In the genomic region with DNA sequence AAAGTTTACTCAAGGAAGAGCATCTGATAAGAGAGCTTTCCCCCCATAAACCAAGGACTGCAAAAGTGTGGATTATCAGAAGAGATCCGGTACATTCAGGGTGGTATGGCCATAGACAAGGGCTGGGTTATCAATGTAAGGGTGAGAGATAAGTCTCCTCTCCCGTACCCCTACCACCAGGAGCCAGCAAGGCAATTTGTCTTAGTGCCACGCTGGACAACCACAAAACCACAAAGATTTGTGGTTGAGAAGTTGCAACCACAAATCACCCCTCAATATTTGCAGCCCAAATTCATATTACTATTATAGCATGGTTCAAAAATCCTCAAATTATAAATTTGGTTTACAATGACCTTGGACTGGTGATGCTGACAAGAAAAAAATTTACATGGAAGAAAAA, we compare ENCODE assay signal across 21 cellular contexts. TPM values are rescaled to one million over a fixed set of nuclear protein-coding genes. Genes with fewer than 3 reads are reported as not detected.
A peak's percentile ranks its signal among the peaks of the same experiment; 100 is the strongest.
DNase-seq lines count a peak whose midpoint lies in the region; ATAC-seq, FAIRE-seq and TF ChIP-seq lines count a peak whose summit lies in the region.
"Had no signal": no experiment of that assay in that cellular context is flagged by ENCODE, and none has a peak within 500 bp of the region (broad histone marks: within the 10 kb centered on the region; RNA-seq: fewer than 3 reads in every experiment).

No MANE protein-coding gene starts in this region.

- no peaks in the 10 kb centered on the region for H3K9me2 ChIP-seq in Karpas-422 (replicated peaks; ENCODE audit: insufficient read depth, low read length)

- intact Hi-C loops in GM12878 (cut with micrococcal nuclease; ENCODE audit: unreplicated experiment): loop anchor here (10.0 kb wide), 1 partner anchor 150 kb away; a partner anchor contains a TSS

- H3K4me2 ChIP-seq in Karpas-422 (ENCODE audit: low read depth, low read length, poor library complexity, severe bottlenecking): no peak overlapping the region
- no peak overlapping the region for H3K4me2 ChIP-seq in GM12878 (ENCODE audit: control insufficient read depth, insufficient read depth)
- H3K4me2 ChIP-seq: PC-9 had no signal

- in situ Hi-C loops in GM12878 (cut with MboI): no loop called here

- H4K20me1 ChIP-seq in Karpas-422 (ENCODE audit: insufficient read depth, low read depth, low read length): no peaks in the 10 kb centered on the region; the same call in 1 of the 2 replicates
- no peaks in the 10 kb centered on the region for H4K20me1 ChIP-seq in GM12878 (ENCODE audit: control insufficient read depth, insufficient read depth)

- TF ChIP-seq POLR2A in GM12878 (IDR thresholded peaks at IDR 0.05; ENCODE audit: low read depth, low read length) (no peak), tibial nerve (IDR thresholded peaks at IDR 0.05) (no peak)

- CTCF ChIA-PET in GM12878 (lab: Yijun Ruan, JAX): no interaction called here

- RAD21 ChIA-PET in GM12878 (lab: Charles Lee; ENCODE audit: unreplicated experiment): no interaction called here

- H3K79me2 ChIP-seq in Karpas-422 (ENCODE audit: low read length) (peaks cover 27% of the 10 kb centered on the region), GM12878 (ENCODE audit: control insufficient read depth, insufficient read depth, low read length) (peaks cover 18% of the 10 kb centered on the region)

- H3K27ac ChIP-seq in Karpas-422 (ENCODE audit: low read length): no peak overlapping the region
- no peak overlapping the region for H3K27ac ChIP-seq in GM12878 (ENCODE audit: control insufficient read depth, insufficient read depth)
- no peak overlapping the region for H3K27ac ChIP-seq in tibial nerve
- H3K27ac ChIP-seq: PC-9, RWPE1 had no signal

- peak overlapping the region; percentile 51 for H3K27ac Mint-ChIP-seq in activated T-cell treated with anti-CD3 and anti-CD28 coated beads, Interleukin-2, amount 50 U/mL, for 72 hours
- H3K27ac Mint-ChIP-seq in natural killer cell treated with Interleukin-12 subunit alpha and Interleukin-12 subunit beta and Interleukin-15 and Interleukin-18, amount 100 ng/mL, for 72 hours: no peak overlapping the region
- H3K27ac Mint-ChIP-seq: CD4-positive, CD25-positive, alpha-beta regulatory T cell had no signal

- H3K36me3 Mint-ChIP-seq in activated T-cell treated with anti-CD3 and anti-CD28 coated beads, Interleukin-2, amount 50 U/mL, for 72 hours (ENCODE audit: insufficient read depth in 2 of 2): peaks cover 2 to 6% of the 10 kb centered on the region in 2 donors
- H3K36me3 Mint-ChIP-seq in natural killer cell treated with Interleukin-12 subunit alpha and Interleukin-12 subunit beta and Interleukin-15 and Interleukin-18, amount 100 ng/mL, for 72 hours: peaks cover 8% of the 10 kb centered on the region

- TF ChIP-seq EP300 in GM12878 (IDR thresholded peaks at IDR 0.05; ENCODE audit: borderline replicate concordance in 1 of 2, control insufficient read depth in 1 of 2, low read depth in 2 of 2, low read length in 2 of 2) (no peak), tibial nerve (IDR thresholded peaks at IDR 0.05) (no peak)

- TF ChIP-seq RAD21 in GM12878 (IDR thresholded peaks at IDR 0.05; ENCODE audit: insufficient read depth, low read depth, low read length): no peak

- POLR2A ChIA-PET in GM12878 (lab: Charles Lee): no interaction called here

- no peak for DNase-seq in activated T-cell treated with anti-CD3 and anti-CD28 coated beads, Interleukin-2, amount 50 U/mL, for 72 hours
- no peak for DNase-seq in activated T-cell treated with anti-CD3 and anti-CD28 coated beads, Interleukin-2, amount 50 U/mL, for 1 hour
- DNase-seq in Karpas-422 (peak; percentile 37), GM12878 (ENCODE audit: low read depth, low spot score) (no peak), germinal center (ENCODE audit: low spot score) (no peak), tibial nerve (ENCODE audit: low spot score in 2 of 2) (no peak), NCI-H1436 (lab: John Stamatoyannopoulos, UW) (no peak)
- DNase-seq in natural killer cell treated with Interleukin-12 subunit alpha and Interleukin-12 subunit beta and Interleukin-15 and Interleukin-18, amount 100 ng/mL, for 72 hours (ENCODE audit: low spot score): no peak
- DNase-seq: BE2C; Calu3; CD4-positive, CD25-positive, alpha-beta regulatory T cell; DMS53; KG1; NCI-H1048; NCI-H1436 treated with DMSO at 0.1 percent for 48 hours; NCI-H2029; NCI-H526; PC-9 had no signal

- SMC1A ChIA-PET in GM12878 (lab: Charles Lee; ENCODE audit: uncharacterized antibody, unreplicated experiment): no interaction called here

- H3K9me3 ChIP-seq in Karpas-422 (ENCODE audit: low read length) (no peaks in the 10 kb centered on the region), GM12878 (replicated peaks; ENCODE audit: control insufficient read depth, insufficient read depth, low read length) (peaks cover 2% of the 10 kb centered on the region; the same call in 1 of the 3 replicates), tibial nerve (no peaks in the 10 kb centered on the region)
- H3K9me3 ChIP-seq: BE2C had no signal

- no peak for FAIRE-seq in GM12878 (lab: Jason Lieb, UNC)
- FAIRE-seq: GM12892, H1 had no signal

- no peaks in the 10 kb centered on the region for H3K27me3 ChIP-seq in Karpas-422 (ENCODE audit: low read length)
- H3K27me3 ChIP-seq in GM12878 (replicated peaks in 1 of 2; ENCODE audit: control insufficient read depth in 2 of 2, insufficient read depth in 2 of 2, low read length in 1 of 2): peaks cover 0 to 2% of the 10 kb centered on the region in 2 experiments; a peak in 1 of 4 replicates
- H3K27me3 ChIP-seq in tibial nerve: no peaks in the 10 kb centered on the region

- H2AFZ ChIP-seq in Karpas-422 (ENCODE audit: low read length): no peak overlapping the region
- H2AFZ ChIP-seq in GM12878 (ENCODE audit: control insufficient read depth, low read depth, low read length): no peak overlapping the region
- H2AFZ ChIP-seq: PC-9 had no signal

- peaks cover 38% of the 10 kb centered on the region for H3K4me1 Mint-ChIP-seq in activated T-cell treated with anti-CD3 and anti-CD28 coated beads, Interleukin-2, amount 50 U/mL, for 72 hours (ENCODE audit: low read depth)
- H3K4me1 Mint-ChIP-seq in natural killer cell treated with Interleukin-12 subunit alpha and Interleukin-12 subunit beta and Interleukin-15 and Interleukin-18, amount 100 ng/mL, for 72 hours (ENCODE audit: low read depth in 2 of 2): peaks cover 34 to 36% of the 10 kb centered on the region in 2 donors

- H3K9ac ChIP-seq in Karpas-422 (ENCODE audit: low read length): no peak overlapping the region
- H3K9ac ChIP-seq in GM12878 (ENCODE audit: control insufficient read depth, insufficient read depth, low read length): no peak overlapping the region

- H3K4me1 ChIP-seq in Karpas-422 (ENCODE audit: low read length) (peaks cover 22% of the 10 kb centered on the region), GM12878 (ENCODE audit: control insufficient read depth, insufficient read depth, low read length) (peaks cover 2% of the 10 kb centered on the region; the same call in 1 of the 2 replicates), tibial nerve (peaks cover 0 to 24% (median 9%) of the 10 kb centered on the region in 4 donors)
- H3K4me1 ChIP-seq: BE2C had no signal

- H3K27me3 Mint-ChIP-seq in activated T-cell treated with anti-CD3 and anti-CD28 coated beads, Interleukin-2, amount 50 U/mL, for 72 hours (ENCODE audit: low read depth): peaks cover 9% of the 10 kb centered on the region
- H3K27me3 Mint-ChIP-seq in natural killer cell treated with Interleukin-12 subunit alpha and Interleukin-12 subunit beta and Interleukin-15 and Interleukin-18, amount 100 ng/mL, for 72 hours: no peaks in the 10 kb centered on the region

- no peak for ATAC-seq in activated T-cell treated with anti-CD3 and anti-CD28 coated beads, Interleukin-2, amount 50 U/mL, for 72 hours (replicated peaks in 1 of 2)
- ATAC-seq in GM12878: no peak
- ATAC-seq in natural killer cell treated with Interleukin-12 subunit alpha and Interleukin-12 subunit beta and Interleukin-15 and Interleukin-18, amount 100 ng/mL, for 72 hours: no peak

- BruUV-seq in GM12878 (replicated peaks; lab: Mats Ljungman, UMichigan): no TSS peak

- H3K36me3 ChIP-seq in Karpas-422 (ENCODE audit: insufficient read depth, low read length) (peaks cover 10% of the 10 kb centered on the region; the same call in 1 of the 2 replicates), GM12878 (ENCODE audit: control insufficient read depth in 2 of 2, insufficient read depth in 2 of 2, low read length in 1 of 2) (peaks cover 0 to 9% of the 10 kb centered on the region in 2 experiments; a peak in 3 of 4 replicates), tibial nerve (peaks cover 0 to 21% (median 0%) of the 10 kb centered on the region in 3 donors)

- H3K9me3 Mint-ChIP-seq in activated T-cell treated with anti-CD3 and anti-CD28 coated beads, Interleukin-2, amount 50 U/mL, for 72 hours: no peaks in the 10 kb centered on the region
- no peaks in the 10 kb centered on the region for H3K9me3 Mint-ChIP-seq in natural killer cell treated with Interleukin-12 subunit alpha and Interleukin-12 subunit beta and Interleukin-15 and Interleukin-18, amount 100 ng/mL, for 72 hours

- no peak overlapping the region for H3K4me3 ChIP-seq in Karpas-422 (ENCODE audit: low read length)
- H3K4me3 ChIP-seq in GM12878: no peak overlapping the region
- H3K4me3 ChIP-seq in tibial nerve: no peak overlapping the region
- H3K4me3 ChIP-seq: PC-9 had no signal

- TF ChIP-seq CTCF in GM12878 (IDR thresholded peaks at IDR 0.05 in 2 of 3, conservative IDR thresholded peaks at IDR 0.05 in 1 of 3; ENCODE audit: control insufficient read depth in 2 of 3, extremely low read depth in 1 of 3, insufficient read depth in 1 of 3, low read depth in 3 of 3, low read length in 3 of 3) (no peak), tibial nerve (IDR thresholded peaks at IDR 0.05) (no peak)

- 54% methylated on average over 3 of the region's 3 CpGs for WGBS in GM12878 (ENCODE audit: insufficient coverage, insufficient replicate concordance, low lambda C conversion rate, missing lambda C conversion rate)
- WGBS in tibial nerve, 2 donors: 79 to 81% methylated on average over 3 of the region's 3 CpGs

- H3K4me3 Mint-ChIP-seq in activated T-cell treated with anti-CD3 and anti-CD28 coated beads, Interleukin-2, amount 50 U/mL, for 72 hours: peak overlapping the region in 1 of 2 donors; percentile 43
- peak overlapping the region; percentile 3 for H3K4me3 Mint-ChIP-seq in natural killer cell treated with Interleukin-12 subunit alpha and Interleukin-12 subunit beta and Interleukin-15 and Interleukin-18, amount 100 ng/mL, for 72 hours

RNA-seq across cellular contexts. Expression of a gene that starts 2.3 kb away (rescaled TPM):
- total RNA-seq in activated T-cell treated with anti-CD3 and anti-CD28 coated beads, Interleukin-2, amount 50 U/mL, for 72 hours: 10 to 100 TPM; 32.4 to 35.6 TPM
- total RNA-seq in Karpas-422 (2014; rRNA removed; shearing (Covaris generic); ENCODE audit: low replicate concordance): 12.3 and 22.1 TPM in 2 replicates
- 50.8 and 54.7 TPM in 2 replicates for total RNA-seq in GM12878 (2013; cell fraction: nucleolus; rRNA removed)
- total RNA-seq in GM12878 (2014; rRNA removed) (11.1 and 11.4 TPM in 2 replicates), GM12878 (2014; rRNA removed; fragmentation: Illumina TruSeq; extraction: Trizol) (8.0 and 8.3 TPM in 2 replicates), GM12878 (2021) (11.4 and 14.5 TPM in 2 replicates), tibial nerve (10 to 100 TPM; 23.2 to 34.1 (median 30.2) TPM)
- polyA plus RNA-seq in GM12878 (2011; ENCODE audit: low read depth): 4.1 TPM
- polyA plus RNA-seq in GM12878 (2011; rRNA removed) (14.9 and 15.6 TPM in 2 replicates), GM12878 (2014; fragmentation: Illumina TruSeq; extraction: Trizol) (4.7 and 6.4 TPM in 2 replicates), GM12878 (2014; fragmentation: Nextera tagmentation; extraction: Ambion mirVana) (under 1 TPM; 0.79 to 0.98 TPM), GM12878 (2014; rRNA removed) (8.8 and 9.5 TPM in 2 replicates), GM12878 (2016; fragmentation: Nextera tagmentation; extraction: Ambion mirVana) (10 to 100 TPM in 1 of 2 experiments, 1 to 10 TPM in 1; 9.8 to 10.1 TPM)
- 14.0 and 15.4 TPM in 2 replicates for polyA plus RNA-seq in GM12878 (2011; cell fraction: cytosol; rRNA removed)
- 22.0 and 25.2 TPM in 2 replicates for polyA plus RNA-seq in GM12878 (2011; cell fraction: nucleus; rRNA removed)
- 5.0 and 6.6 TPM in 2 replicates for polyA plus RNA-seq in GM12878 (2012)
- 36.6 and 51.0 TPM in 2 replicates for polyA minus RNA-seq in GM12878 (2011; rRNA and poly(A)+ RNA removed)
- polyA minus RNA-seq in GM12878 (2011; cell fraction: cytosol; rRNA and poly(A)+ RNA removed): 5.3 and 6.4 TPM in 2 replicates
- 29.3 and 56.6 TPM in 2 replicates for polyA minus RNA-seq in GM12878 (2011; cell fraction: nucleus; rRNA and poly(A)+ RNA removed)
- 10 to 100 TPM; 26.5 to 33.3 TPM for total RNA-seq in natural killer cell treated with Interleukin-12 subunit alpha and Interleukin-12 subunit beta and Interleukin-15 and Interleukin-18, amount 100 ng/mL, for 72 hours

RNA-seq across cellular contexts. Expression of a gene that starts 16.4 kb away (rescaled TPM):
- total RNA-seq in activated T-cell treated with anti-CD3 and anti-CD28 coated beads, Interleukin-2, amount 50 U/mL, for 72 hours: 1 to 10 TPM; 2.5 to 4.3 TPM
- 1.6 TPM in 1 of 2 replicates, not detected in the other for total RNA-seq in Karpas-422 (2014; rRNA removed; shearing (Covaris generic); ENCODE audit: low replicate concordance)
- 1.1 and 1.9 TPM in 2 replicates for total RNA-seq in GM12878 (2013; cell fraction: nucleolus; rRNA removed)
- total RNA-seq in GM12878 (2014; rRNA removed) (0.60 and 0.62 TPM in 2 replicates), GM12878 (2014; rRNA removed; fragmentation: Illumina TruSeq; extraction: Trizol) (0.23 and 0.31 TPM in 2 replicates), GM12878 (2021) (0.26 and 0.45 TPM in 2 replicates), tibial nerve (1 to 10 TPM in 3 of 4 donors, not detected in 1; 1.2 to 1.8 (median 1.5) TPM)
- polyA plus RNA-seq in GM12878 (2011; ENCODE audit: low read depth): 0.60 TPM
- polyA plus RNA-seq in GM12878 (2011; rRNA removed) (1.4 and 1.9 TPM in 2 replicates), GM12878 (2014; fragmentation: Illumina TruSeq; extraction: Trizol) (0.22 TPM in 1 of 2 replicates, not detected in the other), GM12878 (2014; fragmentation: Nextera tagmentation; extraction: Ambion mirVana) (under 1 TPM; 0.31 to 0.55 TPM), GM12878 (2014; rRNA removed) (0.11 and 0.85 TPM in 2 replicates), GM12878 (2016; fragmentation: Nextera tagmentation; extraction: Ambion mirVana) (under 1 TPM; 0.27 to 0.55 TPM)
- 1.3 TPM in 2 replicates for polyA plus RNA-seq in GM12878 (2011; cell fraction: cytosol; rRNA removed)
- polyA plus RNA-seq in GM12878 (2011; cell fraction: nucleus; rRNA removed): 2.0 and 5.1 TPM in 2 replicates
- 0.62 and 0.68 TPM in 2 replicates for polyA plus RNA-seq in GM12878 (2012)
- polyA minus RNA-seq in GM12878 (2011; rRNA and poly(A)+ RNA removed): 0.67 and 1.4 TPM in 2 replicates
- polyA minus RNA-seq in GM12878 (2011; cell fraction: cytosol; rRNA and poly(A)+ RNA removed): not detected in 2 replicates
- 0.36 TPM in 1 of 2 replicates, not detected in the other for polyA minus RNA-seq in GM12878 (2011; cell fraction: nucleus; rRNA and poly(A)+ RNA removed)
- total RNA-seq in natural killer cell treated with Interleukin-12 subunit alpha and Interleukin-12 subunit beta and Interleukin-15 and Interleukin-18, amount 100 ng/mL, for 72 hours: 1 to 10 TPM in 1 of 2 donors, under 1 TPM in 1; 0.78 to 1.1 TPM
- total RNA-seq: Calu3, H1 had no signal

RNA-seq across cellular contexts. Expression of a gene that starts 56.1 kb away (rescaled TPM):
- 10 to 100 TPM; 87.8 to 94.1 TPM for total RNA-seq in activated T-cell treated with anti-CD3 and anti-CD28 coated beads, Interleukin-2, amount 50 U/mL, for 72 hours
- 169 TPM in 2 replicates for total RNA-seq in Karpas-422 (2014; rRNA removed; shearing (Covaris generic); ENCODE audit: low replicate concordance)
- 323 and 325 TPM in 2 replicates for total RNA-seq in GM12878 (2013; cell fraction: nucleolus; rRNA removed)
- total RNA-seq in GM12878 (2014; rRNA removed) (54.3 and 57.2 TPM in 2 replicates), GM12878 (2014; rRNA removed; fragmentation: Illumina TruSeq; extraction: Trizol) (52.9 and 54.2 TPM in 2 replicates), GM12878 (2021) (43.7 and 43.8 TPM in 2 replicates), tibial nerve (100 to 1,000 TPM in 2 of 4 donors, 10 to 100 TPM in 2; 90.8 to 140 (median 104) TPM)
- 24.4 TPM for polyA plus RNA-seq in GM12878 (2011; ENCODE audit: low read depth)
- polyA plus RNA-seq in GM12878 (2011; rRNA removed) (107 and 133 TPM in 2 replicates), GM12878 (2014; fragmentation: Illumina TruSeq; extraction: Trizol) (61.2 and 80.1 TPM in 2 replicates), GM12878 (2014; fragmentation: Nextera tagmentation; extraction: Ambion mirVana) (10 to 100 TPM; 14.5 to 21.4 TPM), GM12878 (2014; rRNA removed) (75.1 and 76.0 TPM in 2 replicates), GM12878 (2016; fragmentation: Nextera tagmentation; extraction: Ambion mirVana) (10 to 100 TPM; 52.1 to 52.7 TPM)
- 71.5 and 86.9 TPM in 2 replicates for polyA plus RNA-seq in GM12878 (2011; cell fraction: cytosol; rRNA removed)
- polyA plus RNA-seq in GM12878 (2011; cell fraction: nucleus; rRNA removed): 173 and 184 TPM in 2 replicates
- polyA plus RNA-seq in GM12878 (2012): 34.9 and 40.6 TPM in 2 replicates
- polyA minus RNA-seq in GM12878 (2011; rRNA and poly(A)+ RNA removed): 76.9 and 90.5 TPM in 2 replicates
- polyA minus RNA-seq in GM12878 (2011; cell fraction: cytosol; rRNA and poly(A)+ RNA removed): 22.1 and 28.3 TPM in 2 replicates
- 73.3 and 96.1 TPM in 2 replicates for polyA minus RNA-seq in GM12878 (2011; cell fraction: nucleus; rRNA and poly(A)+ RNA removed)
- total RNA-seq in natural killer cell treated with Interleukin-12 subunit alpha and Interleukin-12 subunit beta and Interleukin-15 and Interleukin-18, amount 100 ng/mL, for 72 hours: 100 to 1,000 TPM; 111 to 115 TPM
- total RNA-seq: Calu3 had no signal
